ENCODE assay signal across 18 cellular contexts in genomic region chr19:11548315-11548700, GRCh38. TPM values are rescaled to one million over a fixed set of nuclear protein-coding genes. Genes with fewer than 3 reads are reported as not detected.
A peak's percentile ranks its signal among the peaks of the same experiment; 100 is the strongest.
DNase-seq lines count a peak whose midpoint lies in the region; ATAC-seq and TF ChIP-seq lines count a peak whose summit lies in the region.
"Had no signal": no experiment of that assay in that cellular context is flagged by ENCODE, and none has a peak within 500 bp of the region (broad histone marks: within the 10 kb centered on the region; RNA-seq: fewer than 3 reads in every experiment).

No MANE protein-coding gene starts in this region.

- DNase-seq in WTC11 (ENCODE audit: low spot score): no peak
- DNase-seq in esophagus muscularis mucosa (ENCODE audit: extremely low spot score): no peak
- DNase-seq in sigmoid colon: no peak
- DNase-seq in GM23248: no peak
- no peak for DNase-seq in GM10266 (ENCODE audit: extremely low spot score)
- no peak for DNase-seq in neural progenitor cell (ENCODE audit: low spot score)
- DNase-seq: C1 segment of cervical spinal cord; Calu3; CD4-positive, alpha-beta memory T cell; COR-L47; DMS53; DMS79 treated with DMSO at 0.1 percent for 48 hours; GF-D8; GOT3; HFFc6 had no signal

- TF ChIP-seq CTCF in WTC11 (IDR thresholded peaks at IDR 0.05) (no peak), esophagus muscularis mucosa (IDR thresholded peaks at IDR 0.05) (no peak), sigmoid colon (IDR thresholded peaks at IDR 0.05) (no peak), GM10266 (IDR thresholded peaks at IDR 0.05; ENCODE audit: control insufficient read depth, insufficient read depth, low read depth, missing control alignments) (no peak), neural progenitor cell (IDR thresholded peaks at IDR 0.05) (no peak)

- H3K27ac ChIP-seq in esophagus muscularis mucosa (replicated peaks in 1 of 4) (peak overlapping the region in 3 of 4 donors; percentile 2 to 83 (median 38)), sigmoid colon (peak overlapping the region in 3 of 4 donors; percentile 97 to 99 (median 99)), GM23248 (no peak overlapping the region), neural progenitor cell (no peak overlapping the region)

- no peak overlapping the region for H2AFZ ChIP-seq in GM23248
- H2AFZ ChIP-seq in neural progenitor cell (replicated peaks): no peak overlapping the region

- H3K4me1 ChIP-seq in esophagus muscularis mucosa: peaks cover 0 to 84% (median 61%) of the 10 kb centered on the region in 4 donors
- peaks cover 0 to 89% (median 64%) of the 10 kb centered on the region in 4 donors for H3K4me1 ChIP-seq in sigmoid colon
- H3K4me1 ChIP-seq in GM23248 (ENCODE audit: insufficient read depth): no peaks in the 10 kb centered on the region
- no peaks in the 10 kb centered on the region for H3K4me1 ChIP-seq in neural progenitor cell
- H3K4me1 ChIP-seq: HAP-1 had no signal

- no peaks in the 10 kb centered on the region for H3K4me1 Mint-ChIP-seq in WTC11
- peaks cover 5% of the 10 kb centered on the region for H3K4me1 Mint-ChIP-seq in neural progenitor cell

- POLR2A ChIA-PET in WTC11 (lab: Charles Lee): no interaction called here

- H3K4me3 Mint-ChIP-seq in WTC11 (no peak overlapping the region), neural progenitor cell (no peak overlapping the region)
- H3K4me3 Mint-ChIP-seq: CD4-positive, alpha-beta memory T cell; HFFc6 had no signal

- no peaks in the 10 kb centered on the region for H3K27me3 ChIP-seq in esophagus muscularis mucosa
- no peaks in the 10 kb centered on the region for H3K27me3 ChIP-seq in sigmoid colon
- no peaks in the 10 kb centered on the region for H3K27me3 ChIP-seq in GM23248 (replicated peaks; ENCODE audit: insufficient read depth)
- no peaks in the 10 kb centered on the region for H3K27me3 ChIP-seq in neural progenitor cell

- H3K36me3 ChIP-seq in esophagus muscularis mucosa: peaks cover 45 to 87% (median 61%) of the 10 kb centered on the region in 4 donors
- peaks cover 39 to 82% (median 44%) of the 10 kb centered on the region in 4 donors for H3K36me3 ChIP-seq in sigmoid colon
- H3K36me3 ChIP-seq in GM23248 (ENCODE audit: low read depth): no peaks in the 10 kb centered on the region
- H3K36me3 ChIP-seq in neural progenitor cell: no peaks in the 10 kb centered on the region
- H3K36me3 ChIP-seq: HAP-1 had no signal

- H3F3A ChIP-seq in GM23248 (ENCODE audit: insufficient read depth): no peaks in the 10 kb centered on the region
- H3F3A ChIP-seq in neural progenitor cell (ENCODE audit: low read depth): no peaks in the 10 kb centered on the region

- H3K9ac ChIP-seq in GM23248 (no peak overlapping the region), neural progenitor cell (no peak overlapping the region)

- H3K4me3 ChIP-seq in esophagus muscularis mucosa (no peak overlapping the region), sigmoid colon (no peak overlapping the region), GM23248 (no peak overlapping the region), neural progenitor cell (no peak overlapping the region)
- H3K4me3 ChIP-seq: HAP-1 had no signal

- no peaks in the 10 kb centered on the region for H3K9me3 Mint-ChIP-seq in WTC11
- H3K9me3 Mint-ChIP-seq in neural progenitor cell: no peaks in the 10 kb centered on the region
- H3K9me3 Mint-ChIP-seq: CD4-positive, alpha-beta memory T cell; HFFc6 had no signal

- no peak for TF ChIP-seq EP300 in esophagus muscularis mucosa (IDR thresholded peaks at IDR 0.05)
- TF ChIP-seq EP300 in sigmoid colon (IDR thresholded peaks at IDR 0.05): no peak

- TF ChIP-seq POLR2A in esophagus muscularis mucosa (IDR thresholded peaks at IDR 0.05; ENCODE audit: low read depth): no peak
- no peak for TF ChIP-seq POLR2A in sigmoid colon (IDR thresholded peaks at IDR 0.05)

- no peaks in the 10 kb centered on the region for H4K20me1 ChIP-seq in GM23248 (ENCODE audit: insufficient read depth)
- no peaks in the 10 kb centered on the region for H4K20me1 ChIP-seq in neural progenitor cell (ENCODE audit: low read depth)

- ATAC-seq in WTC11: no peak

- in situ Hi-C loops in GM23248 (cut with MboI): no loop called here

- H3K9me3 ChIP-seq in esophagus muscularis mucosa: no peaks in the 10 kb centered on the region
- no peaks in the 10 kb centered on the region for H3K9me3 ChIP-seq in sigmoid colon
- no peaks in the 10 kb centered on the region for H3K9me3 ChIP-seq in GM23248 (ENCODE audit: low read depth)
- no peaks in the 10 kb centered on the region for H3K9me3 ChIP-seq in neural progenitor cell (ENCODE audit: low read depth)
- H3K9me3 ChIP-seq: HAP-1 had no signal

- intact Hi-C loops in esophagus muscularis mucosa (cut with DNase I) (no loop called here), sigmoid colon (cut with DNase I) (no loop called here)

- H3K79me2 ChIP-seq in GM23248 (ENCODE audit: insufficient read depth) (no peaks in the 10 kb centered on the region), neural progenitor cell (ENCODE audit: low read depth) (no peaks in the 10 kb centered on the region)

- H3K27ac Mint-ChIP-seq in WTC11 (no peak overlapping the region), neural progenitor cell (no peak overlapping the region)
- H3K27ac Mint-ChIP-seq: CD4-positive, alpha-beta memory T cell; HFFc6 had no signal

- no peaks in the 10 kb centered on the region for H3K9me2 ChIP-seq in GM23248 (ENCODE audit: insufficient read depth)

- CTCF ChIA-PET in WTC11 (lab: Charles Lee): interaction anchor here (2.1 kb wide), 1 partner anchor 9 kb away, joined by 8 read pairs; the partner anchor contains the start of gene CNN1

- H3K36me3 Mint-ChIP-seq in WTC11 (peaks cover 4% of the 10 kb centered on the region; the same call in 1 of the 2 replicates), neural progenitor cell (peaks cover 3% of the 10 kb centered on the region)

- H3K4me2 ChIP-seq in GM23248 (ENCODE audit: unreplicated experiment) (no peak overlapping the region), neural progenitor cell (no peak overlapping the region)

- H3K27me3 Mint-ChIP-seq in WTC11 (ENCODE audit: low read depth) (no peaks in the 10 kb centered on the region), neural progenitor cell (ENCODE audit: insufficient read depth, low read depth) (peaks cover 2% of the 10 kb centered on the region)

- WGBS in esophagus muscularis mucosa: 92% methylated on average over 7 of the region's 7 CpGs
- WGBS in sigmoid colon, 2 donors: 78 to 86% methylated on average over 7 of the region's 7 CpGs
- WGBS in GM23248 (ENCODE audit: low coverage in 1 of 2, low lambda C conversion rate in 2 of 2, missing lambda C conversion rate in 2 of 2), 2 experiments: 90% methylated on average over 7 of the region's 7 CpGs

TF ChIP-seq in WTC11, 78 proteins besides CTCF, POLR2A, EP300 and RAD21:
- TF ChIP-seq GABPB1 (CRISPR knock-in tag; IDR thresholded peaks at IDR 0.05) (peak; percentile 68), MAX (CRISPR knock-in tag; IDR thresholded peaks at IDR 0.05) (no peak)
TF ChIP-seq in WTC11: peak in this region for 1.

RNA-seq across cellular contexts. Expression of gene CNN1, which starts 9.7 kb away (rescaled TPM):
- total RNA-seq in WTC11 (2021) (16.0 to 18.0 TPM (median 17.4 TPM) in 3 replicates), esophagus muscularis mucosa (1,000 to 10,000 TPM; 2,877 to 3,384 (median 2,954) TPM), sigmoid colon (1,000 to 10,000 TPM; 1,586 to 3,058 (median 2,656) TPM), neural progenitor cell (ENCODE audit: low replicate concordance) (7.0 and 7.2 TPM in 2 replicates)
- polyA plus RNA-seq in sigmoid colon (100 to 1,000 TPM in 1 of 3 donors, 10 to 100 TPM in 1, 1 to 10 TPM in 1; 4.9 to 115 (median 45.0) TPM), GM23248 (2016; fragmentation: Nextera tagmentation; extraction: Ambion mirVana) (27.1 and 30.0 TPM in 2 replicates)
- total RNA-seq in GM23248 (2014; rRNA removed; shearing (Covaris generic)): 44.5 and 47.4 TPM in 2 replicates
- total RNA-seq: Calu3; CD4-positive, alpha-beta memory T cell had no signal
- polyA plus RNA-seq: CD4-positive, alpha-beta memory T cell had no signal

RNA-seq across cellular contexts. Expression of gene ELOF1, which starts 10.7 kb away (rescaled TPM):
- total RNA-seq in WTC11 (2021) (70.9 to 86.0 TPM (median 73.4 TPM) in 3 replicates), esophagus muscularis mucosa (10 to 100 TPM; 27.0 to 39.1 (median 30.5) TPM), sigmoid colon (10 to 100 TPM; 27.2 to 47.9 (median 38.9) TPM), neural progenitor cell (ENCODE audit: low replicate concordance) (26.9 and 40.0 TPM in 2 replicates)
- polyA plus RNA-seq in sigmoid colon (10 to 100 TPM; 49.8 to 67.3 (median 59.4) TPM), GM23248 (2016; fragmentation: Nextera tagmentation; extraction: Ambion mirVana) (71.8 and 72.6 TPM in 2 replicates)
- 32.4 and 50.6 TPM in 2 replicates for total RNA-seq in GM23248 (2014; rRNA removed; shearing (Covaris generic))

RNA-seq across cellular contexts. Expression of gene ECSIT, which starts 19.4 kb away (rescaled TPM):
- total RNA-seq in WTC11 (2021) (56.4 to 64.1 TPM (median 61.7 TPM) in 3 replicates), esophagus muscularis mucosa (10 to 100 TPM; 72.7 to 97.5 (median 81.8) TPM), sigmoid colon (10 to 100 TPM; 74.5 to 93.5 (median 82.4) TPM), neural progenitor cell (ENCODE audit: low replicate concordance) (9.4 and 29.0 TPM in 2 replicates)
- polyA plus RNA-seq in sigmoid colon (10 to 100 TPM; 60.7 to 75.8 (median 65.4) TPM), GM23248 (2016; fragmentation: Nextera tagmentation; extraction: Ambion mirVana) (17.1 and 20.5 TPM in 2 replicates)
- 28.0 and 35.2 TPM in 2 replicates for total RNA-seq in GM23248 (2014; rRNA removed; shearing (Covaris generic))

RNA-seq across cellular contexts. Expression of gene ACP5, which starts 29.1 kb away (rescaled TPM):
- total RNA-seq in WTC11 (2021) (8.6 to 14.3 TPM (median 11.8 TPM) in 3 replicates), esophagus muscularis mucosa (10 to 100 TPM in 3 of 4 donors, 1 to 10 TPM in 1; 7.3 to 16.0 (median 13.3) TPM), sigmoid colon (10 to 100 TPM in 2 of 4 donors, 1 to 10 TPM in 2; 7.6 to 23.5 (median 9.8) TPM), neural progenitor cell (ENCODE audit: low replicate concordance) (0.11 and 0.90 TPM in 2 replicates)
- polyA plus RNA-seq in sigmoid colon (100 to 1,000 TPM in 1 of 3 donors, 10 to 100 TPM in 2; 26.4 to 266 (median 54.4) TPM), GM23248 (2016; fragmentation: Nextera tagmentation; extraction: Ambion mirVana) (0.26 TPM in 1 of 2 replicates, not detected in the other)
- 0.11 TPM in 1 of 2 replicates, not detected in the other for total RNA-seq in GM23248 (2014; rRNA removed; shearing (Covaris generic))
- total RNA-seq: A673, G401 had no signal

RNA-seq across cellular contexts. Expression of gene ZNF653, which starts 42.7 kb away (rescaled TPM):
- 10.3 to 13.4 TPM (median 11.5 TPM) in 3 replicates for total RNA-seq in WTC11 (2021)
- total RNA-seq in esophagus muscularis mucosa: 10 to 100 TPM in 1 of 4 donors, 1 to 10 TPM in 3; 9.1 to 13.9 (median 9.4) TPM
- 1 to 10 TPM; 3.2 to 8.6 (median 7.7) TPM for total RNA-seq in sigmoid colon
- 1 to 10 TPM; 3.9 to 8.8 (median 6.6) TPM for polyA plus RNA-seq in sigmoid colon
- total RNA-seq in GM23248 (2014; rRNA removed; shearing (Covaris generic)): 3.9 and 4.6 TPM in 2 replicates
- 1.4 and 2.2 TPM in 2 replicates for polyA plus RNA-seq in GM23248 (2016; fragmentation: Nextera tagmentation; extraction: Ambion mirVana)
- total RNA-seq in neural progenitor cell (ENCODE audit: low replicate concordance): 3.4 and 15.8 TPM in 2 replicates

Comparison
In these comparisons a context has a peak if more than half of its experiments do, and no peak if none do; other contexts are left out.
1. H3K27ac ChIP-seq: peak in esophagus muscularis mucosa (3 of 4) and sigmoid colon (3 of 4); none in GM23248 (single experiment) and neural progenitor cell (single experiment).
2. RNA of gene CNN1, which starts 9.7 kb away (total RNA-seq): 2,877 to 3,384 TPM in esophagus muscularis mucosa and 1,586 to 3,058 TPM in sigmoid colon; 44.5 to 47.4 TPM in GM23248, 16.0 to 18.0 TPM in WTC11 and 7.0 to 7.2 TPM in neural progenitor cell; every median in the first group is over 10 times any median in the second.